Comparison of ENCODE assay signal across 23 cellular contexts in the genomic region with DNA sequence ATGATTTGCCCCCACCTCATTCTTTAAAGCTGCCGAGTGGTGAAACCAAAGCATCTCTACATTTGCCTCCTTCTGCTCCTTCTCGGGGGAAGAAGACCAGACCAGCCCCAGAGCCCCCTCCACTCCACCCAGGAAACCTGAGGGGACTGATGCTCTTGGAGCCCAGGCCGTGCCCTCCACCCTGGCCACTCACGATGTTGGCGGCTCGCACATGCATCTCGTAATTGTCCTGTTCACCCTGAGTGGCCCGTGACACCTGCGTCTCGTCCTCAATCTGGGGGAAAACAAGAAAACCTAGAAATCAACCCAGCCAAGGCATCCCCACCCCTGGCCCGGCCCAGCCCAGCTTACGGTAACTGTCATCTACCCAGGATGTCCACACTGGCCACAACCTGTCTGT.
"Had no signal": no experiment of that assay in that cellular context is flagged by ENCODE, and none has a peak within 500 bp of the region (broad histone marks: within the 10 kb centered on the region; RNA-seq: fewer than 3 reads in every experiment).

No MANE protein-coding gene starts in this region.

- H3K9me3 ChIP-seq: SK-N-SH had no signal

- ATAC-seq: K562 had no signal

- H3K4me3 ChIP-seq: K562 had no signal

- H3K9me3 Mint-ChIP-seq: IgD-negative memory B cell had no signal

- FAIRE-seq: HTR-8/SVneo, K562, RCC 7860 had no signal

- H3K4me2 ChIP-seq: KMS-11, SK-N-SH had no signal

- H3K9ac ChIP-seq: KMS-11, SK-N-SH had no signal

- H3K27ac Mint-ChIP-seq: IgD-negative memory B cell had no signal

- H3K27ac ChIP-seq: KMS-11 had no signal

- H3K27me3 Mint-ChIP-seq: IgD-negative memory B cell had no signal

- DNase-seq: Kasumi-1, MV-4-11, NCI-H1048, NCI-H1105, NCI-H1417, NCI-H1436 treated with DMSO at 0.1 percent for 48 hours, NCI-H1694, NCI-H187 treated with DMSO at 0.1 percent for 48 hours, NCI-H2029 treated with DMSO at 0.1 percent for 48 hours, NCI-H2171 treated with DMSO at 0.1 percent for 48 hours, NCI-H510A, NCI-H524 treated with DMSO at 0.1 percent for 48 hours, NCI-H69, NCI-H774, RPMI8226, SHP77, SK-N-SH, SW 1271 had no signal

- H3K9me2 ChIP-seq: SK-N-SH had no signal
